Comparison of ENCODE assay signal across 8 cellular contexts in genomic region chr5:147822686-147823491, GRCh38. TPM values are rescaled to one million over a fixed set of nuclear protein-coding genes. Genes with fewer than 3 reads are reported as not detected.
DNase-seq lines count a peak whose midpoint lies in the region; ATAC-seq and TF ChIP-seq lines count a peak whose summit lies in the region.

No MANE protein-coding gene starts in this region.

- ATAC-seq in GM19397 (IDR thresholded peaks at IDR 0.05; ENCODE audit: unreplicated experiment) (peak; percentile 84), HG03378 (IDR thresholded peaks at IDR 0.05; ENCODE audit: unreplicated experiment) (peak; percentile 92)

- H3K4me3 Mint-ChIP-seq in neural crest cell = no peak overlapping the region

- peaks cover 9% of the 10 kb centered on the region for H3K4me1 Mint-ChIP-seq in neural crest cell

- DNase-seq in DMS153 treated with DMSO at 0.1 percent for 48 hours (lab: John Stamatoyannopoulos, UW; ENCODE audit: unreplicated experiment) = peak; percentile 6
- DNase-seq in NCI-H446 treated with DMSO at 0.1 percent for 48 hours (lab: John Stamatoyannopoulos, UW) = peak; percentile 66
- DNase-seq in activated CD4-positive, alpha-beta T cell treated with anti-CD3 and anti-CD28 coated beads, Interleukin-2, amount 50 U/mL, for 48 hours = peak; percentile 20 to 33
- peak; percentile 71 for DNase-seq in fibroblast of the aortic adventitia (ENCODE audit: low read depth)
- peak; percentile 38 for DNase-seq in neural crest cell (ENCODE audit: low read depth, low spot score)
- no peak for DNase-seq in ecto neural progenitor cell (ENCODE audit: low spot score)

- H3K27me3 Mint-ChIP-seq in neural crest cell (ENCODE audit: low read depth) = no peaks in the 10 kb centered on the region

- H3K4me3 ChIP-seq in fibroblast of the aortic adventitia (ENCODE audit: low read depth, low read length) = no peak overlapping the region

- TF ChIP-seq CTCF in fibroblast of the aortic adventitia (IDR thresholded peaks at IDR 0.05; ENCODE audit: insufficient read depth, low read length) (peak; percentile 96), neural crest cell (conservative IDR thresholded peaks at IDR 0.05) (peak; percentile 94)

- no peak overlapping the region for H3K27ac Mint-ChIP-seq in neural crest cell (ENCODE audit: unreplicated experiment)

- H3K36me3 Mint-ChIP-seq in neural crest cell (ENCODE audit: low read depth) = no peaks in the 10 kb centered on the region

- no peaks in the 10 kb centered on the region for H3K9me3 Mint-ChIP-seq in neural crest cell

RNA-seq across cellular contexts. Expression of gene SPINK1, which starts 8.6 kb away (rescaled TPM):
- total RNA-seq in fibroblast of the aortic adventitia (ENCODE audit: low replicate concordance) = not detected in 2 replicates
- not detected in 2 replicates for total RNA-seq in neural crest cell

RNA-seq across cellular contexts. Expression of gene JAKMIP2, which starts 40.4 kb away (rescaled TPM):
- total RNA-seq in fibroblast of the aortic adventitia (ENCODE audit: low replicate concordance) (1.4 and 2.4 TPM in 2 replicates), neural crest cell (35.6 and 36.8 TPM in 2 replicates)

RNA-seq across cellular contexts. Expression of gene SCGB3A2, which starts 55.6 kb away (rescaled TPM):
- total RNA-seq in fibroblast of the aortic adventitia (ENCODE audit: low replicate concordance) = not detected in 2 replicates
- not detected in 2 replicates for total RNA-seq in neural crest cell

Comparison
In these comparisons a context has a peak if more than half of its experiments do, and no peak if none do; other contexts are left out.
1. RNA of gene JAKMIP2, which starts 40.4 kb away (total RNA-seq): 35.6 to 36.8 TPM in neural crest cell; 1.4 to 2.4 TPM in fibroblast of the aortic adventitia; every median in the first group is over 10 times any median in the second.